In the genomic region with DNA sequence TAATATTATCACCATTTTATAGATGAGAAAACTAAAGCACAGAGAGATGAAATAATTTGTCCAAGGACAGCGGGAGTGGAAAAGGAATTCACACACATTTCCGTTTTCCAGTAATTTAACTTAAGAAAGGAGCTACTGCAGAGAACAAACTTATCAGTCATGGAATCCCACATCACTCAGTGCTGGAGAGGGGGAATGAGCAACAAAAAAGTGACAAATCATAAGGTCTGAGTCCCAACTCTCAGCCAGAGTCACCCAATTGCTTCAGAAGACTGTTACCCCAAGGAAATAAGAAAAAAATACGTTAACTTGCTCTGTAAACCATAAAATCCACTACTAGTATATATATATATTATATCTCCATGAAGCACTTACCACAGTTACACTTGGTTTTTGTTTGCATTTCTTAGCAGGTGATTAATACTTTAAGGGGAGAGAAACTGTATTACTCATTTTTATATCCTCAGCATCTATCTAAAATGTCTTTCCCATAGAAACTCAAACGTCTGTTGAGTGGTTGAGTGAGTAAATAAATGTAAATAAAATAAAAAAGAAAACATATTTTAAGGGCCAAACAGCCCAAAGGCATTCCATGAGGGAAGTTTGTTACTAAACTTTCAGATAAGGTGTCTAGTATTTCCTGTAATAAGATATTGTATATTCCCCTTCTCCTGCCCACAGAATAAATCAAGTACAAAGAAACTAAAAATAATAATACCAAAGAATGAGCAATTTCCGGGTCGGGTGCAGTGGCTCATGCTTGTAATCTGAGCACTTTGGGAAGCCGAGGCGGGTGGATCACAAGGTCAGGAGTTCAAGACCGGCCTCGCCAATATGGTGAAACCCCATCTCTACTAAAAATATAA, we compare ENCODE assay signal across 8 cellular contexts.
DNase-seq lines count a peak whose midpoint lies in the region; ATAC-seq and TF ChIP-seq lines count a peak whose summit lies in the region.
"Had no signal": no experiment of that assay in that cellular context is flagged by ENCODE, and none has a peak within 500 bp of the region (broad histone marks: within the 10 kb centered on the region; RNA-seq: fewer than 3 reads in every experiment).

No MANE protein-coding gene starts in this region.

- peaks cover 40% of the 10 kb centered on the region for H3K36me3 Mint-ChIP-seq in activated B cell treated with CpG ODN at 0.5 μM for 24 hours (ENCODE audit: low read depth)
- H3K36me3 Mint-ChIP-seq in stimulated activated memory B cell treated with anti-CD40 and anti-IgM and Interleukin-4, amounts not matched to agents 10 μg/mL and 1 μg/mL and 100 μg/mL, for 72 hours, result peaks cover 39% of the 10 kb centered on the region

- no peak overlapping the region for H3K4ac ChIP-seq in trophoblast cell (ENCODE audit: low read depth, low read length)

- H3K9me3 ChIP-seq in fibroblast of lung (ENCODE audit: control insufficient read depth, insufficient read depth, low read depth, low read length), result no peaks in the 10 kb centered on the region
- H3K9me3 ChIP-seq in trophoblast cell (ENCODE audit: insufficient read depth, low read depth, low read length), result no peaks in the 10 kb centered on the region
- no peaks in the 10 kb centered on the region for H3K9me3 ChIP-seq in right cardiac atrium (ENCODE audit: control insufficient read depth, low read length)

- no peak for TF ChIP-seq CTCF in activated B cell treated with CpG ODN at 0.5 μM for 24 hours (IDR thresholded peaks at IDR 0.05)
- TF ChIP-seq CTCF in fibroblast of lung (conservative IDR thresholded peaks at IDR 0.05 in 1 of 2, IDR thresholded peaks at IDR 0.05 in 1 of 2; ENCODE audit: low read depth in 1 of 2, low read length in 2 of 2), result no peak

- peak overlapping the region; percentile 84 for H3K27ac ChIP-seq in fibroblast of lung (ENCODE audit: insufficient read depth, low read length)
- H3K27ac ChIP-seq in trophoblast cell (ENCODE audit: low read depth, low read length), result no peak overlapping the region
- H3K27ac ChIP-seq in right cardiac atrium (ENCODE audit: low read length), result no peak overlapping the region

- POLR2A ChIA-PET in activated B cell treated with CpG ODN at 0.5 μM for 24 hours (lab: Charles Lee), result interaction anchor here (0.6 to 1.0 kb wide), 5 partner anchors 30 to 277 kb away, joined by 3 to 11 read pairs (median 3); no protein-coding TSS in a partner anchor

- H2AK5ac ChIP-seq in trophoblast cell (ENCODE audit: low read length), result no peak overlapping the region

- H3K4me3 Mint-ChIP-seq in activated B cell treated with CpG ODN at 0.5 μM for 24 hours, result peak overlapping the region; percentile 79
- H3K4me3 Mint-ChIP-seq in stimulated activated memory B cell treated with anti-CD40 and anti-IgM and Interleukin-4, amounts not matched to agents 10 μg/mL and 1 μg/mL and 100 μg/mL, for 72 hours, result peak overlapping the region; percentile 75

- no peaks in the 10 kb centered on the region for H4K20me1 ChIP-seq in fibroblast of lung (ENCODE audit: control insufficient read depth, extremely low read depth, insufficient read depth, low read length)

- H4K12ac ChIP-seq in trophoblast cell (ENCODE audit: low read depth, low read length), result no peak overlapping the region

- H3K9ac ChIP-seq in fibroblast of lung (ENCODE audit: insufficient read depth, low read length), result no peak overlapping the region
- H3K9ac ChIP-seq in trophoblast cell (ENCODE audit: low read length), result no peak overlapping the region

- DNase-seq in HT1080 (ENCODE audit: low read depth), result peak; percentile 94
- no peak for DNase-seq in activated B cell treated with CpG ODN at 0.5 μM for 24 hours
- DNase-seq in fibroblast of lung (ENCODE audit: low read depth in 2 of 2), result peak; percentile 92 to 93
- no peak for DNase-seq in trophoblast cell
- no peak for DNase-seq in right cardiac atrium
- DNase-seq: nucleus accumbens had no signal

- H2BK5ac ChIP-seq in trophoblast cell (ENCODE audit: low read depth, low read length, poor library complexity), result no peak overlapping the region

- H2AFZ ChIP-seq in fibroblast of lung (ENCODE audit: low read length), result no peak overlapping the region
- H2AFZ ChIP-seq in trophoblast cell (ENCODE audit: insufficient read depth, low read length, poor library complexity), result no peak overlapping the region

- peaks cover 53% of the 10 kb centered on the region for H3K79me2 ChIP-seq in fibroblast of lung (ENCODE audit: control insufficient read depth, insufficient read depth, low read length)
- H3K79me2 ChIP-seq in trophoblast cell (ENCODE audit: control insufficient read depth, insufficient read depth, low read length, poor library complexity), result peaks cover 2% of the 10 kb centered on the region

- no peak overlapping the region for H3K23ac ChIP-seq in trophoblast cell (ENCODE audit: low read length)

- no peak overlapping the region for H3K4me3 ChIP-seq in fibroblast of lung (replicated peaks in 1 of 4; ENCODE audit: control extremely low read depth in 1 of 4, insufficient read depth in 1 of 4, low read depth in 3 of 4, low read length in 4 of 4)
- H3K4me3 ChIP-seq in trophoblast cell (ENCODE audit: low read depth, low read length), result no peak overlapping the region
- H3K4me3 ChIP-seq in right cardiac atrium (ENCODE audit: low read length), result no peak overlapping the region

- H3K27ac Mint-ChIP-seq in activated B cell treated with CpG ODN at 0.5 μM for 24 hours, result peak overlapping the region; percentile 82
- H3K27ac Mint-ChIP-seq in stimulated activated memory B cell treated with anti-CD40 and anti-IgM and Interleukin-4, amounts not matched to agents 10 μg/mL and 1 μg/mL and 100 μg/mL, for 72 hours, result peak overlapping the region; percentile 23

- H3K27me3 ChIP-seq in fibroblast of lung (ENCODE audit: control insufficient read depth, insufficient read depth, low read length) (no peaks in the 10 kb centered on the region), trophoblast cell (ENCODE audit: insufficient read depth, low read length) (no peaks in the 10 kb centered on the region), right cardiac atrium (ENCODE audit: control insufficient read depth, insufficient read depth) (no peaks in the 10 kb centered on the region)

- CTCF ChIA-PET in activated B cell treated with CpG ODN at 0.5 μM for 24 hours (lab: Charles Lee), result interaction anchor here (1.4 to 3.4 kb wide), 2 partner anchors 15 to 332 kb away, joined by 3 to 12 read pairs; no protein-coding TSS in a partner anchor

- H3K27me3 Mint-ChIP-seq in activated B cell treated with CpG ODN at 0.5 μM for 24 hours, result no peaks in the 10 kb centered on the region
- no peaks in the 10 kb centered on the region for H3K27me3 Mint-ChIP-seq in stimulated activated memory B cell treated with anti-CD40 and anti-IgM and Interleukin-4, amounts not matched to agents 10 μg/mL and 1 μg/mL and 100 μg/mL, for 72 hours

- no peak overlapping the region for H2BK12ac ChIP-seq in trophoblast cell (ENCODE audit: low read length)

- no peak overlapping the region for H4K91ac ChIP-seq in trophoblast cell (ENCODE audit: low read depth, low read length)

- WGBS in trophoblast cell (ENCODE audit: extremely low coverage, insufficient coverage, insufficient read length), result no CpG with 5 or more reads among the region's 10 CpGs
- WGBS in right cardiac atrium, result 54% methylated on average over 10 of the region's 10 CpGs

- peaks cover 92% of the 10 kb centered on the region for H3K4me1 Mint-ChIP-seq in activated B cell treated with CpG ODN at 0.5 μM for 24 hours
- peaks cover 70% of the 10 kb centered on the region for H3K4me1 Mint-ChIP-seq in stimulated activated memory B cell treated with anti-CD40 and anti-IgM and Interleukin-4, amounts not matched to agents 10 μg/mL and 1 μg/mL and 100 μg/mL, for 72 hours

- no peak overlapping the region for H3K4me2 ChIP-seq in fibroblast of lung (ENCODE audit: extremely low read depth, insufficient read depth, low read length)
- no peak overlapping the region for H3K4me2 ChIP-seq in trophoblast cell (ENCODE audit: low read length)

- no peaks in the 10 kb centered on the region for H3K79me1 ChIP-seq in trophoblast cell (ENCODE audit: low read length)

- intact Hi-C loops in activated B cell treated with CpG ODN at 0.5 μM for 24 hours (cut with micrococcal nuclease), result loop anchor here (1.0 kb wide), 1 partner anchor 33 kb away; no protein-coding TSS in a partner anchor
- intact Hi-C loops in right cardiac atrium (cut with DNase I), result no loop called here

- H4K8ac ChIP-seq in trophoblast cell (ENCODE audit: low read depth, low read length), result no peak overlapping the region

- ATAC-seq in activated B cell treated with CpG ODN at 0.5 μM for 24 hours (ENCODE audit: low read depth) (no peak), HG02870 (IDR thresholded peaks at IDR 0.05; ENCODE audit: unreplicated experiment) (no peak), right cardiac atrium (no peak)
- ATAC-seq in stimulated activated memory B cell treated with anti-CD40 and anti-IgM and Interleukin-4, amounts not matched to agents 10 μg/mL and 1 μg/mL and 100 μg/mL, for 72 hours, result no peak

- no peak overlapping the region for H2BK120ac ChIP-seq in trophoblast cell (ENCODE audit: insufficient read depth, low read length, poor library complexity)

- H3K36me3 ChIP-seq in fibroblast of lung (ENCODE audit: control insufficient read depth, insufficient read depth, low read length) (peaks cover 2% of the 10 kb centered on the region), trophoblast cell (ENCODE audit: control insufficient read depth in 1 of 2, insufficient read depth in 2 of 2, low read length in 2 of 2) (peaks cover 4 to 8% of the 10 kb centered on the region in 2 experiments)

- H3K4me1 ChIP-seq in fibroblast of lung (ENCODE audit: control insufficient read depth, extremely low read depth, insufficient read depth, low read length) (peaks cover 39% of the 10 kb centered on the region), trophoblast cell (ENCODE audit: control insufficient read depth in 1 of 2, insufficient read depth in 2 of 2, low read length in 2 of 2) (peaks cover 9 to 31% of the 10 kb centered on the region in 2 experiments), right cardiac atrium (ENCODE audit: control insufficient read depth, insufficient read depth, low read length) (peaks cover 33% of the 10 kb centered on the region)

- no peak overlapping the region for H3K14ac ChIP-seq in trophoblast cell (ENCODE audit: low read length)

- H3K9me3 Mint-ChIP-seq in activated B cell treated with CpG ODN at 0.5 μM for 24 hours, result no peaks in the 10 kb centered on the region
- no peaks in the 10 kb centered on the region for H3K9me3 Mint-ChIP-seq in stimulated activated memory B cell treated with anti-CD40 and anti-IgM and Interleukin-4, amounts not matched to agents 10 μg/mL and 1 μg/mL and 100 μg/mL, for 72 hours

- no peak overlapping the region for H3K18ac ChIP-seq in trophoblast cell (ENCODE audit: low read length)

Comparison
In these comparisons a context has a peak if more than half of its experiments do, and no peak if none do; other contexts are left out.
1. DNase-seq: peak in HT1080 (single experiment) and fibroblast of lung (2 of 2); none in activated B cell treated with CpG ODN at 0.5 μM for 24 hours (single experiment), trophoblast cell (0 of 2) and right cardiac atrium (0 of 3).